In the genomic region with DNA sequence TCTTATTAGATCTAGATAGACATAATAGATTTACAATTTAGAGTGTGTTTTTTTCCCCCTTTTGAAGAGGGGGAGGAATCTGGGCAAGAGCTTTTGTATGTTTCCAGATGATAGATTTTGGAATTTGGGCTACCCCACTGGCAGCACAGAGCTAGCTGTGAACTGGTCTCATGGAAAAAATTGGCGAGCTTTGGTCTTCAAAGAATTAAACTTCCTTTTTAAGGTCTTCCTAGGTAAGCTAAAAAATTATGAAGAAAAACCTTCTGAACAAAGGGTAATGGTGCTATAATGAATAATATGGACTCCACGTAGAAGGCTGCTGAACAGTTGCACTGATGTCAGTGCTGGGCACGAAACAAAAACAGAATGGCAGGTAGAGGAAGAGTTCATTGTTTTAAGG, we compare ENCODE assay signal across 1 cellular context.
TF ChIP-seq lines count a peak whose summit lies in the region.

No MANE protein-coding gene starts in this region.

TF ChIP-seq in H1, 55 proteins besides CTCF, POLR2A, EP300 and RAD21:
- TF ChIP-seq BRCA1 (IDR thresholded peaks at IDR 0.05; ENCODE audit: low read depth, low read length) = no peak
